ENCODE assay signal across 40 cellular contexts in the genomic region with DNA sequence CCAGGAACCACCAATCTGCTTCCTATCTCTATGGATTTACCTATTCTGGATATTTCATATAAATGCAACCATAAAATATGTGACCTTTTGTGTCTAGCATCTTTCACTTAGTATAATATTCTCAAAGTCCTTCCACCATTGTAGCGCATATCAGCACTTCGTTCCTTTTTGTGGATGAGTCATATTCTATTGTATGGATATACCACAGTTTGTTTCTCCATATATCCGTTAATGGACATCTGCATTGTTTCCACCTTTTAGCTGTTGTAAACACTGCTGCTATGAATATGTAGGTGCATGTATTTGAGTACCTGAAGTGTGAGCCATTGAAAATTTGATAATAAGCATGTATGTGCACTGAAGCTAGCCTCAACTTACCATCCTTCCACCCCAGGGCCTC.
"Had no signal": no experiment of that assay in that cellular context is flagged by ENCODE, and none has a peak within 500 bp of the region (broad histone marks: within the 10 kb centered on the region; RNA-seq: fewer than 3 reads in every experiment).

No MANE protein-coding gene starts in this region.

- H3K27ac Mint-ChIP-seq: activated naive CD4-positive, alpha-beta T cell treated with anti-CD3 and anti-CD28 coated beads for 36 hours; activated naive CD4-positive, alpha-beta T cell treated with anti-CD3 and anti-CD28 coated beads, Interleukin-2, amount 10 ng/mL, durations not matched to agents 7 days and 5 days; activated naive CD4-positive, alpha-beta T cell treated with anti-CD3 and anti-CD28 coated beads, Interleukin-2, amount 50 U/mL, for 24 hours; activated naive CD4-positive, alpha-beta T cell treated with anti-CD3 and anti-CD28 coated beads, Interleukin-2, amount 50 U/mL, for 72 hours; activated naive CD8-positive, alpha-beta T cell; activated naive CD8-positive, alpha-beta T cell treated with anti-CD3 and anti-CD28 coated beads for 36 hours; activated naive CD8-positive, alpha-beta T cell treated with anti-CD3 and anti-CD28 coated beads, Interleukin-2, amount 10 ng/mL, durations not matched to agents 7 days and 5 days; activated naive CD8-positive, alpha-beta T cell treated with anti-CD3 and anti-CD28 coated beads, Interleukin-2, amount 50 U/mL, for 24 hours; activated T-cell treated with anti-CD3 and anti-CD28 coated beads, Interleukin-2, amount 50 U/mL, for 24 hours; activated T-cell treated with anti-CD3 and anti-CD28 coated beads, Interleukin-2, amount 50 U/mL, for 72 hours; activated T-helper 1 cell treated with anti-CD3 and anti-CD28 coated beads, Interleukin-12 subunit alpha, Interleukin-12 subunit beta, Interleukin-2, Interleukin-4 antibody, amounts not matched to agents 30 ng/mL and 10 ng/mL and 1 ng/mL, durations not matched to agents 14 hours and 24 hours and 36 hours; activated T-helper 17 cell treated with anti-CD3 and anti-CD28 coated beads, Interleukin-2, amount 50 U/mL, for 72 hours; activated T-helper 2 cell treated with anti-CD3 and anti-CD28 coated beads, Interferon-gamma antibody, Interleukin-2, Interleukin-4, amounts not matched to agents 10 μg/mL and 5 μg/mL and 100 μg/mL, durations not matched to agents 14 hours and 24 hours and 36 hours; brain had no signal

- H3K9me3 Mint-ChIP-seq: activated naive CD4-positive, alpha-beta T cell treated with anti-CD3 and anti-CD28 coated beads for 36 hours; activated naive CD4-positive, alpha-beta T cell treated with anti-CD3 and anti-CD28 coated beads, Interleukin-2, amount 10 ng/mL, durations not matched to agents 7 days and 5 days; activated naive CD4-positive, alpha-beta T cell treated with anti-CD3 and anti-CD28 coated beads, Interleukin-2, amount 50 U/mL, for 24 hours; activated naive CD4-positive, alpha-beta T cell treated with anti-CD3 and anti-CD28 coated beads, Interleukin-2, amount 50 U/mL, for 72 hours; activated naive CD8-positive, alpha-beta T cell treated with anti-CD3 and anti-CD28 coated beads for 36 hours; activated naive CD8-positive, alpha-beta T cell treated with anti-CD3 and anti-CD28 coated beads, Interleukin-2, amount 10 ng/mL, durations not matched to agents 7 days and 5 days; activated naive CD8-positive, alpha-beta T cell treated with anti-CD3 and anti-CD28 coated beads, Interleukin-2, amount 50 U/mL, for 24 hours; activated T-cell treated with anti-CD3 and anti-CD28 coated beads, Interleukin-2, amount 50 U/mL, for 24 hours; activated T-cell treated with anti-CD3 and anti-CD28 coated beads, Interleukin-2, amount 50 U/mL, for 4 hours; activated T-cell treated with anti-CD3 and anti-CD28 coated beads, Interleukin-2, amount 50 U/mL, for 72 hours; activated T-helper 1 cell treated with anti-CD3 and anti-CD28 coated beads, Interleukin-12 subunit alpha, Interleukin-12 subunit beta, Interleukin-2, Interleukin-4 antibody, amounts not matched to agents 30 ng/mL and 10 ng/mL and 1 ng/mL, durations not matched to agents 14 hours and 24 hours and 36 hours; activated T-helper 17 cell treated with anti-CD3 and anti-CD28 coated beads, Interleukin-2, amount 50 U/mL, for 72 hours; activated T-helper 2 cell treated with anti-CD3 and anti-CD28 coated beads, Interferon-gamma antibody, Interleukin-2, Interleukin-4, amounts not matched to agents 10 μg/mL and 5 μg/mL and 100 μg/mL, durations not matched to agents 14 hours and 24 hours and 36 hours; central memory CD8-positive, alpha-beta T cell had no signal

- DNase-seq: activated effector memory CD4-positive, alpha-beta T cell treated with anti-CD3 and anti-CD28 coated beads, Interleukin-2, amount 50 U/mL, for 16 hours; activated effector memory CD4-positive, alpha-beta T cell treated with Interleukin-2 at 50 U/mL for 16 hours; activated gamma-delta T cell; activated gamma-delta T cell treated with Interleukin-2 at 50 U/mL for 16 hours; activated naive CD4-positive, alpha-beta T cell; activated naive CD4-positive, alpha-beta T cell treated with anti-CD3 and anti-CD28 coated beads for 36 hours; activated naive CD4-positive, alpha-beta T cell treated with anti-CD3 and anti-CD28 coated beads, Interleukin-2, amount 10 ng/mL, durations not matched to agents 7 days and 5 days; activated naive CD4-positive, alpha-beta T cell treated with anti-CD3 and anti-CD28 coated beads, Interleukin-2, amount 50 U/mL, for 16 hours; activated naive CD4-positive, alpha-beta T cell treated with Interleukin-2 at 50 U/mL for 16 hours; activated naive CD8-positive, alpha-beta T cell treated with anti-CD3 and anti-CD28 coated beads for 36 hours; activated naive CD8-positive, alpha-beta T cell treated with anti-CD3 and anti-CD28 coated beads, Interleukin-2, amount 10 ng/mL, durations not matched to agents 7 days and 5 days; activated naive CD8-positive, alpha-beta T cell treated with anti-CD3 and anti-CD28 coated beads, Interleukin-2, amount 50 U/mL, for 24 hours; activated T-cell treated with anti-CD3 and anti-CD28 coated beads, Interleukin-2, amount 50 U/mL, for 1 hour; activated T-cell treated with anti-CD3 and anti-CD28 coated beads, Interleukin-2, amount 50 U/mL, for 24 hours; activated T-cell treated with anti-CD3 and anti-CD28 coated beads, Interleukin-2, amount 50 U/mL, for 4 hours; activated T-cell treated with anti-CD3 and anti-CD28 coated beads, Interleukin-2, amount 50 U/mL, for 48 hours; activated T-cell treated with anti-CD3 and anti-CD28 coated beads, Interleukin-2, amount 50 U/mL, for 72 hours; adrenal gland; amniotic stem cell; amygdala; anterior cingulate cortex; aorta; body of pancreas; brain microvascular endothelial cell; caudate nucleus; central memory CD4-positive, alpha-beta T cell; cerebellar nuclear complex had no signal

- H3K4me1 ChIP-seq: adrenal gland, ascending aorta, breast epithelium had no signal

- ATAC-seq: activated naive CD4-positive, alpha-beta T cell treated with anti-CD3 and anti-CD28 coated beads, Interleukin-2, amount 50 U/mL, for 72 hours; activated naive CD8-positive, alpha-beta T cell treated with anti-CD3 and anti-CD28 coated beads, Interleukin-2, amount 50 U/mL, for 24 hours; activated T-cell treated with anti-CD3 and anti-CD28 coated beads, Interleukin-2, amount 50 U/mL, for 4 hours; activated T-cell treated with anti-CD3 and anti-CD28 coated beads, Interleukin-2, amount 50 U/mL, for 72 hours; activated T-helper 17 cell treated with anti-CD3 and anti-CD28 coated beads, Interleukin-2, amount 50 U/mL, for 72 hours; body of pancreas had no signal

- H3K4me3 ChIP-seq: adrenal gland, ascending aorta, body of pancreas, breast epithelium, cardiac muscle cell had no signal

- H3K27ac ChIP-seq: adrenal gland, ascending aorta, body of pancreas, brain microvascular endothelial cell, breast epithelium, cardiac muscle cell had no signal

- H3K36me3 ChIP-seq: adrenal gland, breast epithelium, cardiac muscle cell had no signal

- H3K4me3 Mint-ChIP-seq: activated naive CD4-positive, alpha-beta T cell treated with anti-CD3 and anti-CD28 coated beads for 36 hours; activated naive CD4-positive, alpha-beta T cell treated with anti-CD3 and anti-CD28 coated beads, Interleukin-2, amount 10 ng/mL, durations not matched to agents 7 days and 5 days; activated naive CD4-positive, alpha-beta T cell treated with anti-CD3 and anti-CD28 coated beads, Interleukin-2, amount 50 U/mL, for 24 hours; activated naive CD8-positive, alpha-beta T cell; activated naive CD8-positive, alpha-beta T cell treated with anti-CD3 and anti-CD28 coated beads for 36 hours; activated naive CD8-positive, alpha-beta T cell treated with anti-CD3 and anti-CD28 coated beads, Interleukin-2, amount 10 ng/mL, durations not matched to agents 7 days and 5 days; activated naive CD8-positive, alpha-beta T cell treated with anti-CD3 and anti-CD28 coated beads, Interleukin-2, amount 50 U/mL, for 24 hours; activated T-cell treated with anti-CD3 and anti-CD28 coated beads, Interleukin-2, amount 50 U/mL, for 24 hours; activated T-cell treated with anti-CD3 and anti-CD28 coated beads, Interleukin-2, amount 50 U/mL, for 4 hours; activated T-cell treated with anti-CD3 and anti-CD28 coated beads, Interleukin-2, amount 50 U/mL, for 72 hours; activated T-helper 1 cell treated with anti-CD3 and anti-CD28 coated beads, Interleukin-12 subunit alpha, Interleukin-12 subunit beta, Interleukin-2, Interleukin-4 antibody, amounts not matched to agents 30 ng/mL and 10 ng/mL and 1 ng/mL, durations not matched to agents 14 hours and 24 hours and 36 hours; activated T-helper 17 cell treated with anti-CD3 and anti-CD28 coated beads, Interleukin-2, amount 50 U/mL, for 72 hours; brain; central memory CD8-positive, alpha-beta T cell had no signal

- H3K27me3 Mint-ChIP-seq: activated naive CD4-positive, alpha-beta T cell treated with anti-CD3 and anti-CD28 coated beads, Interleukin-2, amount 10 ng/mL, durations not matched to agents 7 days and 5 days; activated naive CD4-positive, alpha-beta T cell treated with anti-CD3 and anti-CD28 coated beads, Interleukin-2, amount 50 U/mL, for 24 hours; activated naive CD8-positive, alpha-beta T cell; activated naive CD8-positive, alpha-beta T cell treated with anti-CD3 and anti-CD28 coated beads for 36 hours; activated naive CD8-positive, alpha-beta T cell treated with anti-CD3 and anti-CD28 coated beads, Interleukin-2, amount 10 ng/mL, durations not matched to agents 7 days and 5 days; activated naive CD8-positive, alpha-beta T cell treated with anti-CD3 and anti-CD28 coated beads, Interleukin-2, amount 50 U/mL, for 24 hours; activated T-cell treated with anti-CD3 and anti-CD28 coated beads, Interleukin-2, amount 50 U/mL, for 24 hours; activated T-helper 17 cell treated with anti-CD3 and anti-CD28 coated beads, Interleukin-2, amount 50 U/mL, for 72 hours; central memory CD8-positive, alpha-beta T cell had no signal

- H3K4me1 Mint-ChIP-seq: activated naive CD4-positive, alpha-beta T cell treated with anti-CD3 and anti-CD28 coated beads, Interleukin-2, amount 10 ng/mL, durations not matched to agents 7 days and 5 days; activated naive CD4-positive, alpha-beta T cell treated with anti-CD3 and anti-CD28 coated beads, Interleukin-2, amount 50 U/mL, for 24 hours; activated naive CD8-positive, alpha-beta T cell treated with anti-CD3 and anti-CD28 coated beads for 36 hours; activated naive CD8-positive, alpha-beta T cell treated with anti-CD3 and anti-CD28 coated beads, Interleukin-2, amount 10 ng/mL, durations not matched to agents 7 days and 5 days; activated naive CD8-positive, alpha-beta T cell treated with anti-CD3 and anti-CD28 coated beads, Interleukin-2, amount 50 U/mL, for 24 hours; activated T-helper 17 cell treated with anti-CD3 and anti-CD28 coated beads, Interleukin-2, amount 50 U/mL, for 72 hours; brain had no signal

- FAIRE-seq: astrocyte, bronchial epithelial cell had no signal

- H3K9me3 ChIP-seq: adrenal gland, ascending aorta, body of pancreas, breast epithelium had no signal

- H3K27me3 ChIP-seq: adrenal gland, ascending aorta, body of pancreas, brain microvascular endothelial cell, breast epithelium, cardiac muscle cell had no signal
